Comparison of ENCODE assay signal across 8 cellular contexts in the genomic region with DNA sequence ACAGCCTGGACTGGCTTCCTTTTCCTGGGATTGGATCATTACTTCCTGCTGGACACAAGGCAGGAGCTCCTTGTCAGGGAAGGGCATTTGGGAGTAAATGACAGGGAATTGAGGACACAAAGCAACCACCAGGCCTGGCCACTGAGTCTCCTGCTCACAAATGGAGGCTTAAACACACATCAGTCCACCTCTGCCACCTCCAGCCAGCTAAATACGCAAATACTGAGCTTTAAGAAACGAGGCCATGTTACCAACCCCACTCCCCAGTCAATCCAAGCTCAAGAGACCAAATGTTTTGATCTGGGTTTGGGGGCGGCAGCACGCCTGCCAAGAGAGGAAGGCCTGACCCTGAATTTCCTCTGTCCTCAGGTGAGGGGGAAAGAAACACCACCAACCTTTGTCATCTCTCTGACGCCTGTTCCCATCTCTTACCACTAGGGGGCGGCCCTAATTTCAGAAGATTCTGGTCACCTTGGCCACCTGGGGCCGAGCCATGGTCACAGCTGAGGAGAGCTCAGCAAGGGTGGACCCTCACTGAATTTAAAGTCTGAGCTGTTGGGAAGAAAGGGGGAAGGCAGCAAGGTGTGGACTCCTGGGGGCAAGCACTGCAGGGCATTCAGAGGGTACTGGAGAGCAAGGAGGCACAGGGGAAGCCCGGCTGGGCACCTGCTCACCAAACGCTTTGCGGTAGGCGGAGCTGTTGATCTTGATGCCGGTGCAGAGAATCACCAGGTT. TPM values are rescaled to one million over a fixed set of nuclear protein-coding genes. Genes with fewer than 3 reads are reported as not detected.
DNase-seq lines count a peak whose midpoint lies in the region; ATAC-seq and TF ChIP-seq lines count a peak whose summit lies in the region.

No MANE protein-coding gene starts in this region.

- H3K4me3 ChIP-seq in choroid plexus epithelial cell (ENCODE audit: low read depth, low read length), result no peak overlapping the region

- intact Hi-C loops in activated CD4-positive, alpha-beta T cell treated with anti-CD3 and anti-CD28 coated beads for 36 hours (cut with DNase I, micrococcal nuclease), result loop anchor here in 1 of 2 experiments (1.0 kb wide), 2 partner anchors 30 to 248 kb away; partner anchors contain the start of gene TYSND1

- CTCF ChIA-PET in activated CD4-positive, alpha-beta T cell treated with anti-CD3 and anti-CD28 coated beads for 36 hours (lab: Charles Lee), result interaction anchor here (0.5 to 3.4 kb wide), 44 partner anchors 9 to 717 kb away, joined by 3 to 37 read pairs (median 4); partner anchors contain the start of genes MACROH2A2, NODAL and TYSND1

- H3K9me3 Mint-ChIP-seq in activated CD4-positive, alpha-beta T cell treated with anti-CD3 and anti-CD28 coated beads for 36 hours (ENCODE audit: low read depth), result no peaks in the 10 kb centered on the region
- H3K9me3 Mint-ChIP-seq in memory B cell, result no peaks in the 10 kb centered on the region
- no peaks in the 10 kb centered on the region for H3K9me3 Mint-ChIP-seq in stimulated activated naive B cell treated with anti-CD40 and anti-IgM and Interleukin-4, amounts not matched to agents 10 μg/mL and 1 μg/mL and 100 μg/mL, for 72 hours

- no peak overlapping the region for H3K27ac Mint-ChIP-seq in activated CD4-positive, alpha-beta T cell treated with anti-CD3 and anti-CD28 coated beads for 36 hours
- H3K27ac Mint-ChIP-seq in memory B cell, result no peak overlapping the region
- H3K27ac Mint-ChIP-seq in stimulated activated naive B cell treated with anti-CD40 and anti-IgM and Interleukin-4, amounts not matched to agents 10 μg/mL and 1 μg/mL and 100 μg/mL, for 72 hours, result no peak overlapping the region

- peak; percentile 85 for TF ChIP-seq CTCF in choroid plexus epithelial cell (conservative IDR thresholded peaks at IDR 0.05; ENCODE audit: low read depth, low read length)

- peak; percentile 88 for ATAC-seq in activated CD4-positive, alpha-beta T cell treated with anti-CD3 and anti-CD28 coated beads for 36 hours
- ATAC-seq in memory B cell (ENCODE audit: low read depth), result peak; percentile 56
- peak; percentile 75 to 81 for ATAC-seq in stimulated activated naive B cell treated with anti-CD40 and anti-IgM and Interleukin-4, amounts not matched to agents 10 μg/mL and 1 μg/mL and 100 μg/mL, for 72 hours (replicated peaks)

- H3K36me3 Mint-ChIP-seq in activated CD4-positive, alpha-beta T cell treated with anti-CD3 and anti-CD28 coated beads for 36 hours (ENCODE audit: low read depth), result peaks cover 3% of the 10 kb centered on the region
- peaks cover 10% of the 10 kb centered on the region for H3K36me3 Mint-ChIP-seq in memory B cell
- peaks cover 34 to 38% of the 10 kb centered on the region in 2 donors for H3K36me3 Mint-ChIP-seq in stimulated activated naive B cell treated with anti-CD40 and anti-IgM and Interleukin-4, amounts not matched to agents 10 μg/mL and 1 μg/mL and 100 μg/mL, for 72 hours

- DNase-seq in NCI-H2081 (lab: John Stamatoyannopoulos, UW) (peak; percentile 32 to 51), NCI-H2081 treated with DMSO at 0.1 percent for 48 hours (lab: John Stamatoyannopoulos, UW) (no peak), NAMALWA (ENCODE audit: low spot score) (peak; percentile 67), choroid plexus epithelial cell (ENCODE audit: low read depth) (peak; percentile 41), memory B cell (ENCODE audit: low spot score in 2 of 2) (peak; percentile 50 to 60), T1000 (lab: John Stamatoyannopoulos, UW) (no peak)
- peak; percentile 71 for DNase-seq in activated CD4-positive, alpha-beta T cell treated with anti-CD3 and anti-CD28 coated beads for 36 hours
- DNase-seq in stimulated activated naive B cell treated with anti-CD40 and anti-IgM and Interleukin-4, amounts not matched to agents 10 μg/mL and 1 μg/mL and 100 μg/mL, for 72 hours, result peak; percentile 19

- peaks cover 4% of the 10 kb centered on the region for H3K4me1 Mint-ChIP-seq in activated CD4-positive, alpha-beta T cell treated with anti-CD3 and anti-CD28 coated beads for 36 hours
- H3K4me1 Mint-ChIP-seq in memory B cell, result peaks cover 2% of the 10 kb centered on the region
- peaks cover 5 to 6% of the 10 kb centered on the region in 2 donors for H3K4me1 Mint-ChIP-seq in stimulated activated naive B cell treated with anti-CD40 and anti-IgM and Interleukin-4, amounts not matched to agents 10 μg/mL and 1 μg/mL and 100 μg/mL, for 72 hours

- no peak overlapping the region for H3K4me3 Mint-ChIP-seq in activated CD4-positive, alpha-beta T cell treated with anti-CD3 and anti-CD28 coated beads for 36 hours
- H3K4me3 Mint-ChIP-seq in memory B cell, result no peak overlapping the region
- no peak overlapping the region for H3K4me3 Mint-ChIP-seq in stimulated activated naive B cell treated with anti-CD40 and anti-IgM and Interleukin-4, amounts not matched to agents 10 μg/mL and 1 μg/mL and 100 μg/mL, for 72 hours

- POLR2A ChIA-PET in activated CD4-positive, alpha-beta T cell treated with anti-CD3 and anti-CD28 coated beads for 36 hours (lab: Charles Lee), result no interaction called here

- no peaks in the 10 kb centered on the region for H3K27me3 Mint-ChIP-seq in activated CD4-positive, alpha-beta T cell treated with anti-CD3 and anti-CD28 coated beads for 36 hours
- no peaks in the 10 kb centered on the region for H3K27me3 Mint-ChIP-seq in memory B cell
- H3K27me3 Mint-ChIP-seq in stimulated activated naive B cell treated with anti-CD40 and anti-IgM and Interleukin-4, amounts not matched to agents 10 μg/mL and 1 μg/mL and 100 μg/mL, for 72 hours, result no peaks in the 10 kb centered on the region

RNA-seq across cellular contexts. Expression of gene AIFM2, which starts 16.5 kb away (rescaled TPM):
- 1 to 10 TPM; 4.6 to 5.2 TPM for total RNA-seq in activated CD4-positive, alpha-beta T cell treated with anti-CD3 and anti-CD28 coated beads for 36 hours

RNA-seq across cellular contexts. Expression of gene TYSND1, which starts 30.4 kb away (rescaled TPM):
- total RNA-seq in activated CD4-positive, alpha-beta T cell treated with anti-CD3 and anti-CD28 coated beads for 36 hours, result 10 to 100 TPM; 11.5 to 14.9 TPM

RNA-seq across cellular contexts. Expression of gene SAR1A, which starts 54.2 kb away (rescaled TPM):
- 100 to 1,000 TPM in 1 of 2 experiments, 10 to 100 TPM in 1; 89.4 to 107 TPM for total RNA-seq in activated CD4-positive, alpha-beta T cell treated with anti-CD3 and anti-CD28 coated beads for 36 hours

Comparison
In these comparisons a context has a peak if more than half of its experiments do, and no peak if none do; other contexts are left out.
1. DNase-seq: peak in NCI-H2081 (2 of 2), NAMALWA (single experiment), activated CD4-positive, alpha-beta T cell treated with anti-CD3 and anti-CD28 coated beads for 36 hours (single experiment), choroid plexus epithelial cell (single experiment), memory B cell (2 of 2) and stimulated activated naive B cell treated with anti-CD40 and anti-IgM and Interleukin-4, amounts not matched to agents 10 μg/mL and 1 μg/mL and 100 μg/mL, for 72 hours (single experiment); none in NCI-H2081 treated with DMSO at 0.1 percent for 48 hours (single experiment) and T1000 (single experiment).
2. Peak in every context shown above with its lines, with median percentiles within 50 percentile points of each other: ATAC-seq.